8 cellular contexts compared by ENCODE assay signal in genomic region chr7:73606801-73607691, GRCh38. TPM values are rescaled to one million over a fixed set of nuclear protein-coding genes. Genes with fewer than 3 reads are reported as not detected.
DNase-seq lines count a peak whose midpoint lies in the region; ATAC-seq and TF ChIP-seq lines count a peak whose summit lies in the region.

No MANE protein-coding gene starts in this region.

- H3K27me3 ChIP-seq in Loucy (ENCODE audit: insufficient read depth, low read length, poor library complexity, severe bottlenecking) = no peaks in the 10 kb centered on the region
- H3K27me3 ChIP-seq in mammary epithelial cell (ENCODE audit: insufficient read depth, low read length) = no peaks in the 10 kb centered on the region
- peaks cover 2% of the 10 kb centered on the region for H3K27me3 ChIP-seq in kidney epithelial cell (ENCODE audit: control insufficient read depth, insufficient read depth, low read length)

- H3K4me1 ChIP-seq in Loucy (ENCODE audit: insufficient read depth, low read length, poor library complexity, severe bottlenecking) (no peaks in the 10 kb centered on the region), mammary epithelial cell (ENCODE audit: insufficient read depth, low read length) (peaks cover 9% of the 10 kb centered on the region)

- H2AFZ ChIP-seq in Loucy (ENCODE audit: low read length) = no peak overlapping the region
- H2AFZ ChIP-seq in mammary epithelial cell (ENCODE audit: low read depth, low read length) = peak overlapping the region; percentile 57

- BruUV-seq in mammary epithelial cell (replicated peaks; lab: Mats Ljungman, UMichigan) = no TSS peak

- no peaks in the 10 kb centered on the region for H3K9me3 Mint-ChIP-seq in WTC11

- H3K27ac ChIP-seq in mammary epithelial cell (ENCODE audit: insufficient read depth, low read depth, low read length) = no peak overlapping the region

- in situ Hi-C loops in mammary epithelial cell (cut with MboI; ENCODE audit: low sequenced_read_pairs in 2 of 2) = loop anchor here (5.0 kb wide), 1 partner anchor 125 kb away; no protein-coding TSS in a partner anchor

- CTCF ChIA-PET in WTC11 (lab: Charles Lee) (interaction anchor here (0.5 to 8.1 kb wide), 69 partner anchors 11 to 1214 kb away, joined by 3 to 113 read pairs (median 5); partner anchors contain the start of genes ABHD11, BAZ1B, BUD23 and DNAJC30), mammary epithelial cell (lab: Charles Lee; ENCODE audit: low non-redundant PET) (interaction anchor here (0.6 to 1.2 kb wide), 3 partner anchors 62 to 112 kb away, joined by 3 to 6 read pairs (median 5); partner anchors contain the start of gene STX1A)

- H4K20me1 ChIP-seq in Loucy (ENCODE audit: insufficient read depth, low read length, poor library complexity, severe bottlenecking) (no peaks in the 10 kb centered on the region), mammary epithelial cell (ENCODE audit: insufficient read depth, low read length) (no peaks in the 10 kb centered on the region)

- H3K27ac Mint-ChIP-seq in WTC11 = peak overlapping the region; percentile 57; the same call in 1 of the 2 replicates

- H3K4me1 Mint-ChIP-seq in WTC11 = peaks cover 3% of the 10 kb centered on the region

- H3K36me3 ChIP-seq in Loucy (ENCODE audit: insufficient read depth, low read length) = no peaks in the 10 kb centered on the region
- no peaks in the 10 kb centered on the region for H3K36me3 ChIP-seq in mammary epithelial cell (ENCODE audit: insufficient read depth, low read length)
- H3K36me3 ChIP-seq in kidney epithelial cell (ENCODE audit: control insufficient read depth, insufficient read depth, low read length) = no peaks in the 10 kb centered on the region

- dilution Hi-C loops in mammary epithelial cell (cut with HindIII; ENCODE audit: low sequenced_read_pairs) = no loop called here

- peak; percentile 65 for DNase-seq in ELR (ENCODE audit: low read depth)
- DNase-seq in WTC11 (ENCODE audit: low spot score) = peak; percentile 93
- no peak for DNase-seq in mammary epithelial cell
- no peak for DNase-seq in kidney epithelial cell (ENCODE audit: low read depth)
- peak; percentile 44 to 52 (median 51) for DNase-seq in stimulated activated CD4-positive, alpha-beta T cell treated with anti-CD3 and anti-CD28 coated beads, TNF-alpha, amount 100 ng/mL, for 24 hours (ENCODE audit: low read depth in 3 of 3)
- DNase-seq in MV-4-11 (lab: John Stamatoyannopoulos, UW) = no peak

- H3K4me3 Mint-ChIP-seq in WTC11 = peak overlapping the region; percentile 71

- H3K4me3 ChIP-seq in Loucy (ENCODE audit: low read length, poor library complexity, severe bottlenecking) (no peak overlapping the region), mammary epithelial cell (replicated peaks in 1 of 3; ENCODE audit: insufficient read depth in 1 of 3, low read depth in 2 of 3, low read length in 3 of 3) (no peak overlapping the region), kidney epithelial cell (ENCODE audit: low read depth, low read length) (no peak overlapping the region)

- peak; percentile 95 for TF ChIP-seq CTCF in Loucy (conservative IDR thresholded peaks at IDR 0.05; ENCODE audit: low read length)
- peak; percentile 97 for TF ChIP-seq CTCF in WTC11 (IDR thresholded peaks at IDR 0.05)
- TF ChIP-seq CTCF in mammary epithelial cell (conservative IDR thresholded peaks at IDR 0.05 in 1 of 2, IDR thresholded peaks at IDR 0.05 in 1 of 2; ENCODE audit: extremely low read depth in 1 of 2, insufficient read depth in 1 of 2, low read depth in 1 of 2, low read length in 2 of 2) = peak; percentile 85 to 98
- TF ChIP-seq CTCF in kidney epithelial cell (IDR thresholded peaks at IDR 0.05; ENCODE audit: insufficient read depth, low read length, poor library complexity, severe bottlenecking) = peak; percentile 94

- POLR2A ChIA-PET in WTC11 (lab: Charles Lee) = interaction anchor here (0.6 to 1.2 kb wide), 5 partner anchors 94 to 361 kb away, joined by 3 read pairs; partner anchors contain the start of gene ABHD11

- H3F3A ChIP-seq in Loucy (ENCODE audit: low read depth) = no peaks in the 10 kb centered on the region

- H3K79me2 ChIP-seq in Loucy (ENCODE audit: insufficient read depth, low read length) = no peaks in the 10 kb centered on the region
- H3K79me2 ChIP-seq in mammary epithelial cell (ENCODE audit: insufficient read depth, low read length) = no peaks in the 10 kb centered on the region

- ATAC-seq in WTC11 = peak; percentile 86
- ATAC-seq in GM18520 (IDR thresholded peaks at IDR 0.05; ENCODE audit: unreplicated experiment) = no peak

- no peaks in the 10 kb centered on the region for H3K9me2 ChIP-seq in Loucy (replicated peaks; ENCODE audit: low read depth, low read length)

- no peaks in the 10 kb centered on the region for H3K36me3 Mint-ChIP-seq in WTC11

- WGBS in mammary epithelial cell (ENCODE audit: low coverage, missing lambda C conversion rate) = 3% methylated on average over 17 of the region's 36 CpGs

- H3K4me2 ChIP-seq in Loucy (ENCODE audit: low read depth, low read length, poor library complexity, severe bottlenecking) = no peak overlapping the region
- peak overlapping the region; percentile 69 for H3K4me2 ChIP-seq in mammary epithelial cell (ENCODE audit: insufficient read depth, low read depth, low read length)

- H3K27me3 Mint-ChIP-seq in WTC11 (ENCODE audit: low read depth) = peaks cover 4% of the 10 kb centered on the region

- H3K9ac ChIP-seq in Loucy (ENCODE audit: low read depth, low read length, poor library complexity, severe bottlenecking) = no peak overlapping the region
- H3K9ac ChIP-seq in mammary epithelial cell (ENCODE audit: insufficient read depth, low read length) = no peak overlapping the region

- H3K9me3 ChIP-seq in Loucy (ENCODE audit: insufficient read depth, low read depth, low read length) (no peaks in the 10 kb centered on the region), mammary epithelial cell (replicated peaks; ENCODE audit: insufficient read depth, low read length) (no peaks in the 10 kb centered on the region)

- intact Hi-C loops in mammary epithelial cell (cut with micrococcal nuclease) = loop anchor here (1.0 to 2.0 kb wide), 4 partner anchors 60 to 248 kb away; partner anchors contain the start of gene VPS37D

TF ChIP-seq in WTC11, 78 proteins besides CTCF, POLR2A, EP300 and RAD21:
- TF ChIP-seq HMGA2 (CRISPR knock-in tag; IDR thresholded peaks at IDR 0.05) (no peak), NR2C2 (CRISPR knock-in tag; IDR thresholded peaks at IDR 0.05) (no peak), SMAD3 (CRISPR knock-in tag; IDR thresholded peaks at IDR 0.05; ENCODE audit: borderline replicate concordance) (no peak), TP53 (CRISPR knock-in tag; IDR thresholded peaks at IDR 0.05) (no peak), ZNF232 (CRISPR knock-in tag; IDR thresholded peaks at IDR 0.05) (no peak)
- TF ChIP-seq, protein P1, sequence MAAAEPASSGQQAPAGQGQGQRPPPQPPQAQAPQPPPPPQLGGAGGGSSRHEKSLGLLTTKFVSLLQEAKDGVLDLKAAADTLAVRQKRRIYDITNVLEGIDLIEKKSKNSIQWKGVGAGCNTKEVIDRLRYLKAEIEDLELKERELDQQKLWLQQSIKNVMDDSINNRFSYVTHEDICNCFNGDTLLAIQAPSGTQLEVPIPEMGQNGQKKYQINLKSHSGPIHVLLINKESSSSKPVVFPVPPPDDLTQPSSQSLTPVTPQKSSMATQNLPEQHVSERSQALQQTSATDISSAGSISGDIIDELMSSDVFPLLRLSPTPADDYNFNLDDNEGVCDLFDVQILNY (CRISPR knock-in tag; IDR thresholded peaks at IDR 0.05) = no peak

RNA-seq across cellular contexts. Expression of gene MLXIPL, which starts 17.3 kb away (rescaled TPM):
- total RNA-seq in WTC11 (2021) (20.4 to 26.6 TPM (median 23.8 TPM) in 3 replicates), mammary epithelial cell (1 to 10 TPM in 1 of 2 donors, not detected in 1; 1.5 TPM), kidney epithelial cell (0.04 and 0.14 TPM in 2 replicates)
- 0.10 TPM for polyA plus RNA-seq in mammary epithelial cell
- not detected for polyA minus RNA-seq in mammary epithelial cell

RNA-seq across cellular contexts. Expression of gene TBL2, which starts 28.7 kb away (rescaled TPM):
- total RNA-seq in WTC11 (2021) = 28.6 to 32.3 TPM (median 29.0 TPM) in 3 replicates
- total RNA-seq in mammary epithelial cell = 10 to 100 TPM; 30.0 to 34.5 TPM
- 36.8 TPM for polyA plus RNA-seq in mammary epithelial cell
- 41.8 TPM for polyA minus RNA-seq in mammary epithelial cell
- total RNA-seq in kidney epithelial cell = 56.5 and 65.4 TPM in 2 replicates

RNA-seq across cellular contexts. Expression of gene BCL7B, which starts 49.6 kb away (rescaled TPM):
- 26.0 to 28.5 TPM (median 27.7 TPM) in 3 replicates for total RNA-seq in WTC11 (2021)
- total RNA-seq in mammary epithelial cell = 10 to 100 TPM; 25.5 to 57.8 TPM
- 61.3 TPM for polyA plus RNA-seq in mammary epithelial cell
- 31.0 TPM for polyA minus RNA-seq in mammary epithelial cell
- 54.8 and 83.9 TPM in 2 replicates for total RNA-seq in kidney epithelial cell

Comparison
In these comparisons a context has a peak if more than half of its experiments do, and no peak if none do; other contexts are left out.
1. DNase-seq: peak in ELR (single experiment), WTC11 (single experiment) and stimulated activated CD4-positive, alpha-beta T cell treated with anti-CD3 and anti-CD28 coated beads, TNF-alpha, amount 100 ng/mL, for 24 hours (3 of 3); none in mammary epithelial cell (single experiment), kidney epithelial cell (single experiment) and MV-4-11 (single experiment).
2. Peak in every context shown above with its lines, with median percentiles within 50 percentile points of each other: CTCF ChIP-seq.